Comparison of ENCODE assay signal across 8 cellular contexts in the genomic region with DNA sequence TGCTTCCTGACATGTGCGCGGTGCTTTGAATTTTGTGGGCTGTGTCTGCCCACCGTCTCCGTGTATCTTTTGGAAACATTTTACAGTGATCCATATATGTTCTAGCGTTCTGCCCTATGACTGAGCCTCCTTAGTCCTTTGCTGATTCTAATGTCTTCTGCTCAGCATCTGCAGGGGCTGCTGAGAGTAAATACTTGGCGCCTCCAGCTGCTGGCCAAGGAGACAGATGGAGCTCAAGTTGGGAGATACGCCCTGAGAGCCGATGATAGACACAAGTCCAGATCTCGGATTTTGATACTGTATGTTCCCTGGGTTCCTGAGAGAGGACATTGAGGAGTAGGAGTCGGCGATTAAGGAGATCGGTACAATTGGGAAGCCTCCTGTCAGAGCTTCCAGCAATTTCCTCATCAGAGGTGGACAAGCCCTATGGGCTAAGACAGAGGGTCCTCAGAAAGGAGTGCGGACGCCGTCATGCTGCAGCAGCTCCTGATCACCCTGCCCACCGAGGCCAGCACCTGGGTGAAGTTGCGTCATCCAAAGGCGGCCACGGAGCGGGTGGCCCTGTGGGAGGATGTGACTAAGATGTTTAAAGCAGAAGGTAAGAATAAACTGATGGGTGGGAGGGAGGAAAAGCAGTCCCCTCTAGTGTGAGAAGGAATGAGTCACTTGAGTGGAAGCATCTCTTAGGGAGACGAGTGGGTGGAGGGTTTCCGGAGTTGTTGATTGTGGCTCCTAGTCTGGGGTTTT. TPM values are rescaled to one million over a fixed set of nuclear protein-coding genes. Genes with fewer than 3 reads are reported as not detected.
DNase-seq lines count a peak whose midpoint lies in the region; ATAC-seq and TF ChIP-seq lines count a peak whose summit lies in the region.

No MANE protein-coding gene starts in this region.

- H3K4me3 Mint-ChIP-seq in IgD-negative memory B cell (peak overlapping the region; percentile 86 to 99 (median 96)), WTC11 (peak overlapping the region; percentile 81)

- peaks cover 0 to 25% of the 10 kb centered on the region in 2 donors for H3K9me3 ChIP-seq in breast epithelium

- H3K9me3 Mint-ChIP-seq in IgD-negative memory B cell (peaks cover 3 to 26% (median 14%) of the 10 kb centered on the region in 3 donors), WTC11 (peaks cover 39% of the 10 kb centered on the region)

- POLR2A ChIA-PET in WTC11 (lab: Charles Lee), result interaction anchor here (0.6 to 0.7 kb wide), 2 partner anchors 11 to 46 kb away, joined by 3 read pairs; no protein-coding TSS in a partner anchor

- H3K27me3 ChIP-seq in breast epithelium, result no peaks in the 10 kb centered on the region

- peak overlapping the region; percentile 58 to 84 (median 84) for H3K4me3 ChIP-seq in breast epithelium

- ATAC-seq in GM21423 (IDR thresholded peaks at IDR 0.05; ENCODE audit: unreplicated experiment) (peak; percentile 12), WTC11 (peak; percentile 12)

- intact Hi-C loops in breast epithelium (cut with DNase I; ENCODE audit: low total_unique reads), result no loop called here

- CTCF ChIA-PET in WTC11 (lab: Charles Lee), result interaction anchor here (0.5 to 2.0 kb wide), 9 partner anchors 12 to 307 kb away, joined by 3 to 28 read pairs (median 5); a partner anchor contains a TSS

- H3K36me3 ChIP-seq in breast epithelium, result no peaks in the 10 kb centered on the region

- no peak for TF ChIP-seq POLR2A in breast epithelium (IDR thresholded peaks at IDR 0.05)

- H3K4me1 ChIP-seq in breast epithelium, result no peaks in the 10 kb centered on the region

- H3K4me1 Mint-ChIP-seq in IgD-negative memory B cell, result peaks cover 18 to 21% (median 19%) of the 10 kb centered on the region in 3 donors
- H3K4me1 Mint-ChIP-seq in WTC11, result peaks cover 22% of the 10 kb centered on the region

- peak overlapping the region; percentile 42 to 91 (median 68) for H3K27ac Mint-ChIP-seq in IgD-negative memory B cell
- peak overlapping the region; percentile 66 for H3K27ac Mint-ChIP-seq in WTC11

- DNase-seq in COR-L47 (lab: John Stamatoyannopoulos, UW), result peak; percentile 16
- no peak for DNase-seq in WTC11 (ENCODE audit: low spot score)
- DNase-seq in breast epithelium (ENCODE audit: low spot score in 2 of 2), result no peak
- DNase-seq in kidney tubule cell (ENCODE audit: low spot score), result peak; percentile 64
- DNase-seq in stimulated activated CD4-positive, alpha-beta T cell treated with anti-CD3 and anti-CD28 coated beads, Interleukin-1b, Interleukin-23, amount 100 ng/mL, for 4 hours (ENCODE audit: low read depth in 2 of 2), result peak; percentile 71 to 76
- DNase-seq in NCI-H345 (lab: John Stamatoyannopoulos, UW), result no peak

- no peaks in the 10 kb centered on the region for H3K27me3 Mint-ChIP-seq in IgD-negative memory B cell
- peaks cover 2% of the 10 kb centered on the region for H3K27me3 Mint-ChIP-seq in WTC11 (ENCODE audit: low read depth)

- peak overlapping the region; percentile 75 to 77 for H3K27ac ChIP-seq in breast epithelium

- peaks cover 23% of the 10 kb centered on the region for H3K36me3 Mint-ChIP-seq in IgD-negative memory B cell
- peaks cover 24% of the 10 kb centered on the region for H3K36me3 Mint-ChIP-seq in WTC11

- TF ChIP-seq CTCF in WTC11 (IDR thresholded peaks at IDR 0.05), result no peak
- no peak for TF ChIP-seq CTCF in breast epithelium (IDR thresholded peaks at IDR 0.05)

TF ChIP-seq in WTC11, 78 proteins besides CTCF, POLR2A, EP300 and RAD21:
- no peak for TF ChIP-seq ZNF138 (CRISPR knock-in tag; conservative IDR thresholded peaks at IDR 0.05)
- TF ChIP-seq GABPB1 (CRISPR knock-in tag; IDR thresholded peaks at IDR 0.05), result peak; percentile 98

RNA-seq across cellular contexts. Expression of a gene that starts 0.4 kb away (rescaled TPM):
- polyA plus RNA-seq in IgD-negative memory B cell, result 0.95 TPM
- 6.8 to 8.2 TPM (median 7.1 TPM) in 3 replicates for total RNA-seq in WTC11 (2021)
- 1 to 10 TPM in 2 of 3 donors, under 1 TPM in 1; 0.96 to 2.6 (median 1.2) TPM for total RNA-seq in breast epithelium

RNA-seq across cellular contexts. Expression of a gene that starts 26.4 kb away (rescaled TPM):
- 5.7 TPM for polyA plus RNA-seq in IgD-negative memory B cell
- total RNA-seq in WTC11 (2021), result 3.2 to 3.9 TPM (median 3.6 TPM) in 3 replicates
- total RNA-seq in breast epithelium, result 1 to 10 TPM; 2.2 to 4.8 (median 4.6) TPM

RNA-seq across cellular contexts. Expression of a gene that starts 57.9 kb away (rescaled TPM):
- polyA plus RNA-seq in IgD-negative memory B cell, result 7.9 TPM
- total RNA-seq in WTC11 (2021) (5.5 to 9.8 TPM (median 8.7 TPM) in 3 replicates), breast epithelium (10 to 100 TPM in 2 of 3 donors, 1 to 10 TPM in 1; 5.6 to 16.7 (median 11.5) TPM)

Comparison
In these comparisons a context has a peak if more than half of its experiments do, and no peak if none do; other contexts are left out.
1. DNase-seq: peak in COR-L47 (single experiment), kidney tubule cell (single experiment) and stimulated activated CD4-positive, alpha-beta T cell treated with anti-CD3 and anti-CD28 coated beads, Interleukin-1b, Interleukin-23, amount 100 ng/mL, for 4 hours (2 of 2); none in WTC11 (single experiment), breast epithelium (0 of 2) and NCI-H345 (single experiment).